Comparison of ENCODE assay signal across 9 cellular contexts in the genomic region with DNA sequence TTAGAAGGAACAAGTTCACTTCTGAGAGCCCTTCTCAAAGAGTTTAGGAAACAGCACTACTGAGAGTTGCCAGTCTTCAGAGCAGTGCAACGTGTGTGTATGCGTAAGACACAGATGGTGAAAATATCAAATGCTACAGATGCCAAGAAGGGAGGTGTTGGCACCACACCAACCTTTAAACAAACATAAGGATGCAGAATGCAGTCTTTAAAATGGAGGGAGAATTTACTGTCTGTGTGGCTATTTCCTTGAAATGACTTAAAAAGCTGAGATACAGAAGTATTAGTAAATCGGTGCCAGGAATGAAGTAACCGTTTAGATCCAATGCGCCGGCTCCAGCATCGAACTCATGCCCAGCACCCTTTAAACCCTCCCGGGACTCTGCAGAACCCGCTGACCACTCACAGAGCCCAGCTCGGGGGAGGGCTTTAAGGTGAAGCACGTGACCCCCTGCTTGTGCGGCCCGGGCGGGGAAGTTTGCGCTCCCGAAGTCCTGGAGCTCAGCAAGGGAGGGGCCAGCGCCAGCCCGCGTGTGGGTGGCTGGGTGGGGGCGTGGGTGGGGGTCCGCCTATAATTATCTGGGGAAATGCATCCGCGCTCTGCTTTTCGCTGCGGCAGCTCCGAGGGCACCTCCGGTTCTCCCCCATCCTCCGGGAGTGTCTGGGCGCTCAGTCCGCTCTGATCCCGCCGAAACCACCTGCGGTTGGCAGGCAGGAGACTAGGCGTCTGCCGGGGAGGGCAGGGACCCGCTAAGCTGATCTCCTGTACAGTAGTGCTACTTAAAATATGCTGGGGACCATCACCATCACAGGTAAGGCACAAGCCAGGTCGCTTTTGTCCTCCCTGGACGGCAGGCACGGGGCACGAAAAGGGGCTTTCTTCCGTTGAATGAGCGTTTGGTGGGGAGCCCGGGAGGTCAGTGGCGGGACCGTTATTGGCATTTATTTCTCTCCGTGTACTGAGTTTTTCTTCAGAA.
DNase-seq lines count a peak whose midpoint lies in the region; ATAC-seq, FAIRE-seq and TF ChIP-seq lines count a peak whose summit lies in the region.
"Had no signal": no experiment of that assay in that cellular context is flagged by ENCODE, and none has a peak within 500 bp of the region (broad histone marks: within the 10 kb centered on the region; RNA-seq: fewer than 3 reads in every experiment).

No MANE protein-coding gene starts in this region.

- no peak overlapping the region for H3K27ac ChIP-seq in SJCRH30
- H3K27ac ChIP-seq in brain microvascular endothelial cell, result peak overlapping the region; percentile 88
- peak overlapping the region; percentile 49 for H3K27ac ChIP-seq in skeletal muscle tissue (ENCODE audit: low read depth, low read length)

- peak overlapping the region; percentile 44 to 70 (median 62) for H3K9ac ChIP-seq in skeletal muscle tissue (ENCODE audit: low read depth in 1 of 3, low read length in 3 of 3)

- in situ Hi-C loops in brain microvascular endothelial cell (cut with HindIII; ENCODE audit: low pct_ligation_motif_present, low sequenced_read_pairs), result no loop called here

- FAIRE-seq in D721Med (lab: Jason Lieb, UNC), result no peak
- FAIRE-seq: colon had no signal

- DNase-seq in activated T-cell treated with anti-CD3 and anti-CD28 coated beads, Interleukin-2, amount 50 U/mL, for 1 hour, result peak; percentile 32
- no peak for DNase-seq in activated T-cell treated with anti-CD3 and anti-CD28 coated beads for 4 hours
- peak; percentile 69 to 72 for DNase-seq in SJCRH30
- DNase-seq in brain microvascular endothelial cell, result peak; percentile 71
- DNase-seq in D721Med (ENCODE audit: insufficient read length, low spot score), result no peak

- H3K36me3 ChIP-seq in SJCRH30 (no peaks in the 10 kb centered on the region), brain microvascular endothelial cell (replicated peaks) (peaks cover 9% of the 10 kb centered on the region), skeletal muscle tissue (ENCODE audit: control insufficient read depth in 3 of 3, insufficient read depth in 3 of 3, low read length in 3 of 3) (no peaks in the 10 kb centered on the region)

- H3K27me3 ChIP-seq in SJCRH30 (no peaks in the 10 kb centered on the region), brain microvascular endothelial cell (replicated peaks) (no peaks in the 10 kb centered on the region), skeletal muscle tissue (ENCODE audit: control insufficient read depth in 3 of 3, insufficient read depth in 3 of 3, low read length in 3 of 3) (peaks cover 0 to 14% (median 10%) of the 10 kb centered on the region in 3 donors)

- H3K9me3 ChIP-seq in SJCRH30 (replicated peaks) (0 out of 2 replicates have a peak, but pooled peaks cover 3% of the 10 kb centered on the region), iPS-18c (ENCODE audit: control insufficient read depth, insufficient read depth, low read length) (no peaks in the 10 kb centered on the region), skeletal muscle tissue (ENCODE audit: control insufficient read depth in 3 of 3, low read length in 3 of 3) (no peaks in the 10 kb centered on the region)

- peak overlapping the region; percentile 56 for H3K4me3 ChIP-seq in SJCRH30
- H3K4me3 ChIP-seq in brain microvascular endothelial cell (ENCODE audit: low read depth, low read length), result peak overlapping the region; percentile 76
- peak overlapping the region; percentile 24; the same call in 1 of the 2 replicates for H3K4me3 ChIP-seq in iPS-18c (ENCODE audit: insufficient read depth, low read depth, low read length)
- peak overlapping the region; percentile 57 to 66 (median 65) for H3K4me3 ChIP-seq in skeletal muscle tissue (ENCODE audit: low read length in 3 of 3)

- no peak for TF ChIP-seq CTCF in brain microvascular endothelial cell (IDR thresholded peaks at IDR 0.05; ENCODE audit: low read depth, low read length, missing control alignments)
- no peak for TF ChIP-seq CTCF in D721Med (IDR thresholded peaks at IDR 0.05; ENCODE audit: insufficient read depth, missing control alignments)

- ATAC-seq in GM18861 (IDR thresholded peaks at IDR 0.05; ENCODE audit: unreplicated experiment), result no peak

- peaks cover 9% of the 10 kb centered on the region; the same call in 1 of the 2 replicates for H3K4me1 ChIP-seq in SJCRH30
- peaks cover 9 to 20% (median 16%) of the 10 kb centered on the region in 3 donors for H3K4me1 ChIP-seq in skeletal muscle tissue (ENCODE audit: control insufficient read depth in 3 of 3, insufficient read depth in 3 of 3, low read length in 3 of 3)

Comparison
In these comparisons a context has a peak if more than half of its experiments do, and no peak if none do; other contexts are left out.
1. DNase-seq: peak in activated T-cell treated with anti-CD3 and anti-CD28 coated beads, Interleukin-2, amount 50 U/mL, for 1 hour (single experiment), SJCRH30 (2 of 2) and brain microvascular endothelial cell (single experiment); none in activated T-cell treated with anti-CD3 and anti-CD28 coated beads for 4 hours (single experiment) and D721Med (single experiment).
2. H3K4me3 ChIP-seq: peak in every context shown above with its lines; median percentile 76 in brain microvascular endothelial cell; 65 in skeletal muscle tissue; 56 in SJCRH30; 24 in iPS-18c.